Comparison of ENCODE assay signal across 9 cellular contexts in the genomic region with DNA sequence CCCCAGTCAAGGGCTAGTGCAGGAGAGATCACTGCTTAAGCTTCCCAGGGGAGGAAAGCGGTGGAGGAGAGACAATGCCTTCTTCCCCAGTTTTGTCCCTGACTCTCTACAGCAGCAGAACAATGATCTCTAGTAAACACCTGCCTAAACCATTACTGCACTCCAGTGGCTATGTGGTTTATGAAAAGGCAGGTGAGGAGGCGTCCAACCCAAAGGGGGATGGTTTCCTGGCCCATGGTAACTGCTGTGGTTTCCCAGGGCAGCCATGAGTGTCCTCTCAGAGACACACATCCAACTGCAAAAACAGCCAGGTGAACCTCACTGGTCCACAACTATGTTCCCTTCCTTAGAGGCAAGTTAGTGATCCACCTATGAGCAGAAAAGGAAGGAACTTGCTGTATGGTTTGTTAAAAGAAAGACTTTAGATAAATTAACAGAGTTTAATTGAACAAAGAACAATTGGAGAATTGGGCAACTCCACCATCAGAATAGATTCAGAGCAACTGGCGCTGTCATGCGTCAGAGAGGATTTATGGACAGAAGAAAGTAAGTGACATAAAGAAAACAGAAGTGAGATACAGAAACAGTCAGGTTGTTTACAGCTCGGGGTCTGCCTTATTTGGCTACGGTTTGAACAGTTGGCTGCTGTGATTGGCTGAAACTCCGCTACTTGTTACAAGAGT. TPM values are rescaled to one million over a fixed set of nuclear protein-coding genes. Genes with fewer than 3 reads are reported as not detected.
DNase-seq lines count a peak whose midpoint lies in the region; ATAC-seq and TF ChIP-seq lines count a peak whose summit lies in the region.
"Had no signal": no experiment of that assay in that cellular context is flagged by ENCODE, and none has a peak within 500 bp of the region (broad histone marks: within the 10 kb centered on the region; RNA-seq: fewer than 3 reads in every experiment).

No MANE protein-coding gene starts in this region.

- CTCF ChIA-PET in GM10248 (lab: Yijun Ruan, JAX), result interaction anchor here (1.2 to 2.7 kb wide), 2 partner anchors 11 to 29 kb away, joined by 3 to 11 read pairs; no protein-coding TSS in a partner anchor

- DNase-seq in GM10248 (ENCODE audit: extremely low spot score) (no peak), SW480 (ENCODE audit: low spot score) (peak; percentile 88), NCI-H1694 treated with DMSO at 0.1 percent for 48 hours (lab: John Stamatoyannopoulos, UW) (no peak), occipital lobe (lab: John Stamatoyannopoulos, UW) (no peak), psoas muscle (no peak), ACHN (no peak)

- no peak overlapping the region for H3K4me3 ChIP-seq in psoas muscle
- H3K4me3 ChIP-seq: cardiac muscle cell had no signal

- H3K9me3 ChIP-seq in psoas muscle, result no peaks in the 10 kb centered on the region

- TF ChIP-seq CTCF in GM10248 (IDR thresholded peaks at IDR 0.05; ENCODE audit: control extremely low read depth, extremely low read depth, low read depth, missing control alignments) (peak; percentile 23), psoas muscle (IDR thresholded peaks at IDR 0.05) (no peak)

- WGBS in psoas muscle, 3 donors, result 67 to 68% (median 67%) methylated on average over 7 of the region's 7 CpGs

- POLR2A ChIA-PET in GM10248 (lab: Yijun Ruan, JAX), result no interaction called here

- no peak overlapping the region for H3K27ac ChIP-seq in psoas muscle
- H3K27ac ChIP-seq: cardiac muscle cell had no signal

- in situ Hi-C loops in ACHN (cut with HindIII; ENCODE audit: low pct_ligation_motif_present, low pct_unique_long_range_greater_than_20kb, low sequenced_read_pairs), result no loop called here

- intact Hi-C loops in psoas muscle (cut with DNase I), result no loop called here

- H3K4me1 ChIP-seq in psoas muscle, result no peaks in the 10 kb centered on the region

- H3K27me3 ChIP-seq in psoas muscle (ENCODE audit: insufficient read depth in 3 of 3, low read length in 2 of 3), result peaks cover 0 to 22% (median 2%) of the 10 kb centered on the region in 3 donors

- ATAC-seq in GM19463 (IDR thresholded peaks at IDR 0.05; ENCODE audit: unreplicated experiment), result peak; percentile 36
- ATAC-seq in HG03439 (IDR thresholded peaks at IDR 0.05; ENCODE audit: unreplicated experiment), result peak; percentile 51
- ATAC-seq in psoas muscle, result no peak

- H3K36me3 ChIP-seq in psoas muscle (ENCODE audit: insufficient read depth in 1 of 2, low read depth in 1 of 2), result no peaks in the 10 kb centered on the region
- H3K36me3 ChIP-seq: cardiac muscle cell had no signal

RNA-seq across cellular contexts. Expression of a gene that starts 4.8 kb away (rescaled TPM):
- total RNA-seq in occipital lobe (41.5 TPM), psoas muscle (1 to 10 TPM; 1.2 to 2.4 (median 1.7) TPM)
- polyA plus RNA-seq in psoas muscle, result 1 to 10 TPM in 1 of 3 donors, under 1 TPM in 2; 0.48 to 1.1 (median 0.51) TPM

Comparison
In these comparisons a context has a peak if more than half of its experiments do, and no peak if none do; other contexts are left out.
1. ATAC-seq: peak in GM19463 (single experiment) and HG03439 (single experiment); none in psoas muscle (0 of 4).
2. RNA of a gene that starts 4.8 kb away (total RNA-seq): 41.5 TPM in occipital lobe (single experiment); 1.2 to 2.4 TPM in psoas muscle; every median in the first group is over 10 times any median in the second.